ENCODE assay signal across 9 cellular contexts in genomic region chr1:37811027-37811655, GRCh38. TPM values are rescaled to one million over a fixed set of nuclear protein-coding genes. Genes with fewer than 3 reads are reported as not detected.
DNase-seq lines count a peak whose midpoint lies in the region; ATAC-seq and TF ChIP-seq lines count a peak whose summit lies in the region.
"Had no signal": no experiment of that assay in that cellular context is flagged by ENCODE, and none has a peak within 500 bp of the region (broad histone marks: within the 10 kb centered on the region; RNA-seq: fewer than 3 reads in every experiment).

No MANE protein-coding gene starts in this region.

- H3K9me3 Mint-ChIP-seq in activated naive CD8-positive, alpha-beta T cell (ENCODE audit: low read depth): no peaks in the 10 kb centered on the region

- peak; percentile 8 for DNase-seq in DMS79 treated with DMSO at 0.1 percent for 48 hours (lab: John Stamatoyannopoulos, UW)
- DNase-seq in DMS79 (lab: John Stamatoyannopoulos, UW): no peak
- DNase-seq in NCI-H128 (lab: John Stamatoyannopoulos, UW; ENCODE audit: unreplicated experiment): peak; percentile 49
- DNase-seq in Right ventricle myocardium superior: peak; percentile 81
- peak; percentile 56 for DNase-seq in renal cortical epithelial cell (ENCODE audit: low read depth)
- no peak for DNase-seq in mesenteric fat pad (ENCODE audit: low spot score)

- peak overlapping the region; percentile 27 for H3K4me3 Mint-ChIP-seq in activated naive CD8-positive, alpha-beta T cell

- intact Hi-C loops in Right ventricle myocardium superior (cut with DNase I): no loop called here

- no peaks in the 10 kb centered on the region for H3K27me3 ChIP-seq in SU-DHL-6 (ENCODE audit: low read length)
- H3K27me3 ChIP-seq: BLaER1 had no signal

- H3K9ac ChIP-seq in SU-DHL-6 (ENCODE audit: low read length): no peak overlapping the region
- H3K9ac ChIP-seq: BLaER1 had no signal

- H3K27ac Mint-ChIP-seq in activated naive CD8-positive, alpha-beta T cell: peak overlapping the region; percentile 50

- no peak for ATAC-seq in Right ventricle myocardium superior (ENCODE audit: poor library complexity)

- H4K20me1 ChIP-seq in SU-DHL-6 (ENCODE audit: low read depth, low read length): peaks cover 9% of the 10 kb centered on the region; the same call in 1 of the 2 replicates

- H3K9me3 ChIP-seq in SU-DHL-6 (ENCODE audit: insufficient read depth, low read length): no peaks in the 10 kb centered on the region
- H3K9me3 ChIP-seq: BLaER1 had no signal

- H3K36me3 Mint-ChIP-seq in activated naive CD8-positive, alpha-beta T cell: peaks cover 3% of the 10 kb centered on the region

- H3K4me1 Mint-ChIP-seq in activated naive CD8-positive, alpha-beta T cell (ENCODE audit: low read depth): peaks cover 21% of the 10 kb centered on the region

- H3K27me3 Mint-ChIP-seq in activated naive CD8-positive, alpha-beta T cell: no peaks in the 10 kb centered on the region

- no peak overlapping the region for H3K27ac ChIP-seq in SU-DHL-6 (ENCODE audit: low read depth, low read length)
- H3K27ac ChIP-seq: BLaER1 had no signal

- H3K4me2 ChIP-seq in SU-DHL-6 (ENCODE audit: low read depth, low read length, poor library complexity, severe bottlenecking): no peak overlapping the region
- H3K4me2 ChIP-seq: BLaER1 had no signal

- peak; percentile 89 for TF ChIP-seq CTCF in SU-DHL-6 (IDR thresholded peaks at IDR 0.05; ENCODE audit: insufficient read depth, low read length, poor library complexity, severe bottlenecking)

- H3K9me2 ChIP-seq in SU-DHL-6 (replicated peaks; ENCODE audit: insufficient read depth, low read length): no peaks in the 10 kb centered on the region

- no peak overlapping the region for H3K4me3 ChIP-seq in SU-DHL-6 (ENCODE audit: insufficient read depth, low read length, poor library complexity, severe bottlenecking)
- H3K4me3 ChIP-seq: BLaER1 had no signal

- peaks cover 16% of the 10 kb centered on the region for H3K79me2 ChIP-seq in SU-DHL-6 (ENCODE audit: insufficient read depth, low read length)

- no peak overlapping the region for H2AFZ ChIP-seq in SU-DHL-6 (ENCODE audit: low read depth, low read length, severe bottlenecking)

- peaks cover 10% of the 10 kb centered on the region for H3F3A ChIP-seq in SU-DHL-6 (ENCODE audit: insufficient read depth)

- peaks cover 6% of the 10 kb centered on the region for H3K36me3 ChIP-seq in SU-DHL-6 (ENCODE audit: low read length)

RNA-seq across cellular contexts. Expression of gene YRDC, which starts 3.1 kb away (rescaled TPM):
- 4.5 TPM for total RNA-seq in Right ventricle myocardium superior
- total RNA-seq in renal cortical epithelial cell: 12.2 and 31.3 TPM in 2 replicates
- 16.2 TPM for total RNA-seq in mesenteric fat pad

RNA-seq across cellular contexts. Expression of gene C1orf122, which starts 3.6 kb away (rescaled TPM):
- total RNA-seq in Right ventricle myocardium superior (52.2 TPM), renal cortical epithelial cell (29.6 and 51.9 TPM in 2 replicates), mesenteric fat pad (44.9 TPM)

RNA-seq across cellular contexts. Expression of gene MANEAL, which starts 17.5 kb away (rescaled TPM):
- total RNA-seq in Right ventricle myocardium superior (0.91 TPM), renal cortical epithelial cell (2.1 and 4.3 TPM in 2 replicates), mesenteric fat pad (1.5 TPM)

RNA-seq across cellular contexts. Expression of gene EPHA10, which starts 46.2 kb away (rescaled TPM):
- total RNA-seq in Right ventricle myocardium superior (0.13 TPM), renal cortical epithelial cell (0.05 and 1.0 TPM in 2 replicates), mesenteric fat pad (not detected)

RNA-seq across cellular contexts. Expression of gene MTF1, which starts 48.3 kb away (rescaled TPM):
- total RNA-seq in Right ventricle myocardium superior (12.5 TPM), renal cortical epithelial cell (2.6 and 9.1 TPM in 2 replicates), mesenteric fat pad (34.1 TPM)

Comparison
In these comparisons a context has a peak if more than half of its experiments do, and no peak if none do; other contexts are left out.
1. DNase-seq: peak in DMS79 treated with DMSO at 0.1 percent for 48 hours (single experiment), NCI-H128 (single experiment), Right ventricle myocardium superior (single experiment) and renal cortical epithelial cell (single experiment); none in DMS79 (single experiment) and mesenteric fat pad (single experiment).